ENCODE assay signal across 14 cellular contexts in genomic region chr9:88767504-88767790, GRCh38.
"Had no signal": no experiment of that assay in that cellular context is flagged by ENCODE, and none has a peak within 500 bp of the region (broad histone marks: within the 10 kb centered on the region; RNA-seq: fewer than 3 reads in every experiment).

No MANE protein-coding gene starts in this region.

- H3K4me1 Mint-ChIP-seq: activated CD4-positive, alpha-beta T cell treated with anti-CD3 and anti-CD28 coated beads, Interleukin-2, amount 10 ng/mL, durations not matched to agents 24 days and 14 days; WTC11 had no signal

- H3K9me3 Mint-ChIP-seq: activated CD4-positive, alpha-beta T cell treated with anti-CD3 and anti-CD28 coated beads, Interleukin-2, amount 10 ng/mL, durations not matched to agents 24 days and 14 days; activated naive CD4-positive, alpha-beta T cell treated with anti-CD3 and anti-CD28 coated beads for 36 hours; effector memory CD8-positive, alpha-beta T cell; stimulated activated naive CD8-positive, alpha-beta T cell treated with anti-CD3 and anti-CD28 coated beads, Interleukin-15, Interleukin-2, amounts not matched to agents 100 ng/mL and 50 ng/mL, for 24 hours; T-helper 1 cell treated with Interleukin-12 subunit alpha and Interleukin-12 subunit beta and Interleukin-4 antibody, amounts not matched to agents 30 μg/mL and 1 μg/mL, for 36 hours; WTC11 had no signal

- H3K36me3 Mint-ChIP-seq: WTC11 had no signal

- H3K4me3 ChIP-seq: heart right ventricle, left ventricle myocardium inferior, upper lobe of left lung had no signal

- H3K27ac ChIP-seq: heart right ventricle, left ventricle myocardium inferior, upper lobe of left lung had no signal

- H3K9me3 ChIP-seq: left ventricle myocardium inferior, upper lobe of left lung had no signal

- H3K4me1 ChIP-seq: upper lobe of left lung had no signal

- DNase-seq: activated naive CD4-positive, alpha-beta T cell treated with anti-CD3 and anti-CD28 coated beads for 36 hours; effector memory CD8-positive, alpha-beta T cell; erythroblast; heart right ventricle; left ventricle myocardium inferior; mesendoderm; nephron progenitor cell; stimulated activated CD4-positive, alpha-beta T cell treated with anti-CD3 and anti-CD28 coated beads, Interleukin-15, amount 100 ng/mL, for 24 hours; stimulated activated CD4-positive, alpha-beta T cell treated with anti-CD3 and anti-CD28 coated beads, Interleukin-4, amount 100 ng/mL, for 24 hours; upper lobe of left lung had no signal

- H3K27me3 ChIP-seq: upper lobe of left lung had no signal

- H3K4me3 Mint-ChIP-seq: activated CD4-positive, alpha-beta T cell treated with anti-CD3 and anti-CD28 coated beads, Interleukin-2, amount 10 ng/mL, durations not matched to agents 24 days and 14 days; activated naive CD4-positive, alpha-beta T cell treated with anti-CD3 and anti-CD28 coated beads for 36 hours; effector memory CD8-positive, alpha-beta T cell; nephron progenitor cell; stimulated activated naive CD8-positive, alpha-beta T cell treated with anti-CD3 and anti-CD28 coated beads, Interleukin-15, Interleukin-2, amounts not matched to agents 100 ng/mL and 50 ng/mL, for 24 hours; T-helper 1 cell treated with Interleukin-12 subunit alpha and Interleukin-12 subunit beta and Interleukin-4 antibody, amounts not matched to agents 30 μg/mL and 1 μg/mL, for 36 hours; WTC11 had no signal

- H3K36me3 ChIP-seq: heart right ventricle, left ventricle myocardium inferior, upper lobe of left lung had no signal

- H3K27ac Mint-ChIP-seq: activated CD4-positive, alpha-beta T cell treated with anti-CD3 and anti-CD28 coated beads, Interleukin-2, amount 10 ng/mL, durations not matched to agents 24 days and 14 days; activated naive CD4-positive, alpha-beta T cell treated with anti-CD3 and anti-CD28 coated beads for 36 hours; effector memory CD8-positive, alpha-beta T cell; nephron progenitor cell; stimulated activated naive CD8-positive, alpha-beta T cell treated with anti-CD3 and anti-CD28 coated beads, Interleukin-15, Interleukin-2, amounts not matched to agents 100 ng/mL and 50 ng/mL, for 24 hours; T-helper 1 cell treated with Interleukin-12 subunit alpha and Interleukin-12 subunit beta and Interleukin-4 antibody, amounts not matched to agents 30 μg/mL and 1 μg/mL, for 36 hours; WTC11 had no signal
